15 cellular contexts compared by ENCODE assay signal in the genomic region with DNA sequence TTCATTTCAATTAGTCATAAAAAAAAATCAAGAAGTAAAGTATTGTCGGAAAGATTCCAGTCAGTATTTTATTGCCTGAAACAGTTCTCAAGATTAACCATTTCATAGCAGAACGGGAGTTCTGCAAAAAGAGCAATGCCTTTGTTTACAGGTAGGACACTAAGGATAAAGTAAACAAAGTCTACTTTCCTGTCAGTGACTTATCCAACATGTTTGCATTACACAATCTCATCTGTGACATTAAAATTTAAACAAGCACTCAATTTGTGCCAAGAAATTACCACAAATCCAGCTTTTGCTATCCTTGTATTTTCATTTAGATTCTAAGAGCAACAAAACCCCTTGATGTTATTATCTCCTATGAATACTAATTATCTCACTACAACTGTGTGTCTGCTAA.
DNase-seq lines count a peak whose midpoint lies in the region; ATAC-seq and TF ChIP-seq lines count a peak whose summit lies in the region.
"Had no signal": no experiment of that assay in that cellular context is flagged by ENCODE, and none has a peak within 500 bp of the region (broad histone marks: within the 10 kb centered on the region; RNA-seq: fewer than 3 reads in every experiment).

No MANE protein-coding gene starts in this region.

- no peak for TF ChIP-seq CTCF in LNCaP clone FGC (IDR thresholded peaks at IDR 0.05; ENCODE audit: control insufficient read depth, extremely low read depth, insufficient read depth)
- TF ChIP-seq CTCF in fibroblast of lung (conservative IDR thresholded peaks at IDR 0.05 in 1 of 2, IDR thresholded peaks at IDR 0.05 in 1 of 2; ENCODE audit: low read depth in 1 of 2, low read length in 2 of 2) = no peak
- peak in 1 of 4 donors; percentile 5 for TF ChIP-seq CTCF in right lobe of liver (IDR thresholded peaks at IDR 0.05)
- no peak for TF ChIP-seq CTCF in osteoblast (IDR thresholded peaks at IDR 0.05; ENCODE audit: extremely low read depth, low read depth, low read length)

- H3K4me3 ChIP-seq in LNCaP clone FGC (ENCODE audit: low read depth, low read length) (no peak overlapping the region), fibroblast of lung (replicated peaks in 1 of 4; ENCODE audit: control extremely low read depth in 1 of 4, insufficient read depth in 1 of 4, low read depth in 3 of 4, low read length in 4 of 4) (no peak overlapping the region), right lobe of liver (no peak overlapping the region), osteoblast (ENCODE audit: insufficient read depth, low read length) (no peak overlapping the region)
- H3K4me3 ChIP-seq: GM23338 had no signal

- no peaks in the 10 kb centered on the region for H4K20me1 ChIP-seq in fibroblast of lung (ENCODE audit: control insufficient read depth, extremely low read depth, insufficient read depth, low read length)
- H4K20me1 ChIP-seq in osteoblast (ENCODE audit: insufficient read depth, low read length) = no peaks in the 10 kb centered on the region

- DNase-seq in LNCaP clone FGC (ENCODE audit: low read depth) (peak; percentile 1), fibroblast of lung (ENCODE audit: low read depth in 2 of 2) (peak in 1 of 2 donors; percentile 37), right lobe of liver (no peak), osteoblast (ENCODE audit: insufficient read length, low spot score, missing footprints) (no peak), NOMO-1 treated with dmso at 0.1 percent for 144 hours (lab: John Stamatoyannopoulos, UW; ENCODE audit: unreplicated experiment) (no peak)
- DNase-seq: ACHN; BE2C; C1 segment of cervical spinal cord; CD4-positive, CD25-positive, alpha-beta regulatory T cell; CD8-positive, alpha-beta memory T cell; COR-L47; HCEC 1CT had no signal

- no peak overlapping the region for H3K27ac ChIP-seq in fibroblast of lung (ENCODE audit: insufficient read depth, low read length)
- H3K27ac ChIP-seq in right lobe of liver = peak overlapping the region in 2 of 3 donors; percentile 33 to 77
- no peak overlapping the region for H3K27ac ChIP-seq in osteoblast (ENCODE audit: low read depth, low read length)

- peaks cover 4% of the 10 kb centered on the region for H3K4me1 ChIP-seq in fibroblast of lung (ENCODE audit: control insufficient read depth, extremely low read depth, insufficient read depth, low read length)
- H3K4me1 ChIP-seq in right lobe of liver = peaks cover 0 to 16% (median 0%) of the 10 kb centered on the region in 4 donors
- H3K4me1 ChIP-seq in osteoblast (ENCODE audit: insufficient read depth, low read length) = peaks cover 22% of the 10 kb centered on the region
- H3K4me1 ChIP-seq: BE2C had no signal

- H2AFZ ChIP-seq in fibroblast of lung (ENCODE audit: low read length) = no peak overlapping the region
- H2AFZ ChIP-seq in osteoblast (ENCODE audit: low read length) = peak overlapping the region; percentile 19
- H2AFZ ChIP-seq: GM23338 had no signal

- no peak for TF ChIP-seq POLR2A in right lobe of liver (IDR thresholded peaks at IDR 0.05)

- no peak overlapping the region for H3K9ac ChIP-seq in fibroblast of lung (ENCODE audit: insufficient read depth, low read length)

- peak; percentile 60 to 74 (median 62) for ATAC-seq in right lobe of liver
- ATAC-seq in GM21717 (IDR thresholded peaks at IDR 0.05; ENCODE audit: unreplicated experiment) = no peak
- ATAC-seq in HG03097 (IDR thresholded peaks at IDR 0.05; ENCODE audit: low FRiP score, unreplicated experiment) = no peak
- ATAC-seq: GM23338 had no signal

- H3K9me3 ChIP-seq in fibroblast of lung (ENCODE audit: control insufficient read depth, insufficient read depth, low read depth, low read length) (no peaks in the 10 kb centered on the region), right lobe of liver (no peaks in the 10 kb centered on the region), osteoblast (ENCODE audit: low read depth, low read length) (peaks cover 2% of the 10 kb centered on the region)
- H3K9me3 ChIP-seq: BE2C had no signal

- no peaks in the 10 kb centered on the region for H3K79me2 ChIP-seq in fibroblast of lung (ENCODE audit: control insufficient read depth, insufficient read depth, low read length)
- H3K79me2 ChIP-seq in osteoblast (ENCODE audit: insufficient read depth, low read length) = no peaks in the 10 kb centered on the region

- H3K27me3 ChIP-seq in fibroblast of lung (ENCODE audit: control insufficient read depth, insufficient read depth, low read length) = no peaks in the 10 kb centered on the region
- no peaks in the 10 kb centered on the region for H3K27me3 ChIP-seq in right lobe of liver
- H3K27me3 ChIP-seq in osteoblast (ENCODE audit: insufficient read depth, low read length) = no peaks in the 10 kb centered on the region
- H3K27me3 ChIP-seq: BE2C had no signal

- peak overlapping the region; percentile 29 for H3K4me2 ChIP-seq in fibroblast of lung (ENCODE audit: extremely low read depth, insufficient read depth, low read length)
- peak overlapping the region; percentile 2 for H3K4me2 ChIP-seq in osteoblast (ENCODE audit: insufficient read depth, low read length)
- H3K4me2 ChIP-seq: GM23338 had no signal

- intact Hi-C loops in right lobe of liver (cut with DNase I) = no loop called here

- 7% methylated on average over 2 of the region's 2 CpGs for WGBS in right lobe of liver (ENCODE audit: insufficient coverage, low coverage, low lambda C conversion rate, missing lambda C conversion rate)

- H3K36me3 ChIP-seq in fibroblast of lung (ENCODE audit: control insufficient read depth, insufficient read depth, low read length) (no peaks in the 10 kb centered on the region), right lobe of liver (no peaks in the 10 kb centered on the region), osteoblast (ENCODE audit: insufficient read depth, low read length) (no peaks in the 10 kb centered on the region)
- H3K36me3 ChIP-seq: BE2C had no signal

Comparison
In these comparisons a context has a peak if more than half of its experiments do, and no peak if none do; other contexts are left out.
1. H3K27ac ChIP-seq: peak in right lobe of liver (2 of 3); none in fibroblast of lung (single experiment) and osteoblast (single experiment).
2. ATAC-seq: peak in right lobe of liver (4 of 4); none in GM21717 (single experiment) and HG03097 (single experiment).